Comparison of ENCODE assay signal across 8 cellular contexts in the genomic region with DNA sequence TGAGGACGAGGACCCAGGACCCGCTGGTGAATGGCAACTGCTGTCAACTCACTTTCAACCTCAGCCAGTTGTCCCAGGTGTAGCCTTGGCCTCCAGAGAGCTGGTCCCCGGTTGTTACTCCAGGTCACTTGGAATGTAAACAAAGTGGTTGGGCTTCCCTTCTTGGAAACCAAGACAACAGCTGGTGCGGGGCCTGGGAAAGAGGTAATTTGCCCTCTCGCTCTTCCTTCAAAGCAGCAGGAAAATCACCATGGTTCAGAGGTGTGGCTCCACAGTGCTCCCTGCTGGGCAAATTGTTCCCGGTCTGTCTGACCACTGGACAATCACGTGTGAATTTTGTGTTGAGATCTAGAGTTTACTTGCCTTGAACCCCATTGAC. TPM values are rescaled to one million over a fixed set of nuclear protein-coding genes. Genes with fewer than 3 reads are reported as not detected.
DNase-seq lines count a peak whose midpoint lies in the region; ATAC-seq and TF ChIP-seq lines count a peak whose summit lies in the region.

No MANE protein-coding gene starts in this region.

- no peaks in the 10 kb centered on the region for H3K27me3 ChIP-seq in AG04450 (ENCODE audit: control insufficient read depth, insufficient read depth, low read length)
- H3K27me3 ChIP-seq in RWPE2 (ENCODE audit: insufficient read depth, poor library complexity, severe bottlenecking), result no peaks in the 10 kb centered on the region
- H3K27me3 ChIP-seq in uterus, result no peaks in the 10 kb centered on the region

- TF ChIP-seq POLR2A in uterus (IDR thresholded peaks at IDR 0.05), result no peak

- H3K36me3 ChIP-seq in RWPE2 (ENCODE audit: low read depth) (no peaks in the 10 kb centered on the region), uterus (no peaks in the 10 kb centered on the region)

- H3K4me3 ChIP-seq in AG04450 (ENCODE audit: low read depth, low read length) (no peak overlapping the region), RWPE2 (ENCODE audit: severe bottlenecking) (no peak overlapping the region), uterus (no peak overlapping the region)

- CTCF ChIA-PET in AG04450 (lab: Charles Lee), result interaction anchor here (1.0 to 1.2 kb wide), 4 partner anchors 10 to 479 kb away, joined by 3 read pairs; no protein-coding TSS in a partner anchor

- no peak overlapping the region for H3K27ac ChIP-seq in AG04450 (ENCODE audit: low read depth, low read length)
- no peak overlapping the region for H3K27ac ChIP-seq in RWPE2 (ENCODE audit: poor library complexity, severe bottlenecking)
- no peak overlapping the region for H3K27ac ChIP-seq in uterus

- H3K9me3 ChIP-seq in AG04450 (ENCODE audit: control insufficient read depth, insufficient read depth, low read length), result no peaks in the 10 kb centered on the region
- no peaks in the 10 kb centered on the region for H3K9me3 ChIP-seq in RWPE2 (ENCODE audit: severe bottlenecking)
- no peaks in the 10 kb centered on the region for H3K9me3 ChIP-seq in uterus

- ATAC-seq in RWPE2 (ENCODE audit: low read depth) (no peak), GM19395 (IDR thresholded peaks at IDR 0.05; ENCODE audit: unreplicated experiment) (no peak)

- DNase-seq in AG04450 (ENCODE audit: low read depth, low spot score) (no peak), RWPE2 (ENCODE audit: low spot score) (no peak), iPS DF 4.7 (ENCODE audit: extremely low read depth, low spot score) (peak; percentile 38), uterus (peak in 1 of 2 donors; percentile 30), SHP77 treated with DMSO at 0.1 percent for 48 hours (lab: John Stamatoyannopoulos, UW) (no peak), 8988T (no peak)

- POLR2A ChIA-PET in AG04450 (lab: Yijun Ruan, JAX), result no interaction called here

- TF ChIP-seq CTCF in AG04450 (IDR thresholded peaks at IDR 0.05; ENCODE audit: low read depth, low read length), result peak; percentile 54
- peak; percentile 58 for TF ChIP-seq CTCF in GM12872 (IDR thresholded peaks at IDR 0.05; ENCODE audit: insufficient read depth, low read depth, low read length)
- peak; percentile 53 for TF ChIP-seq CTCF in RWPE2 (IDR thresholded peaks at IDR 0.05; ENCODE audit: poor library complexity, severe bottlenecking)
- peak in 3 of 4 experiments; percentile 19 to 26 (median 21) for TF ChIP-seq CTCF in uterus (IDR thresholded peaks at IDR 0.05)

- intact Hi-C loops in uterus (cut with DNase I; ENCODE audit: low total_unique reads), result no loop called here

- H3K4me1 ChIP-seq in RWPE2 (ENCODE audit: insufficient read depth, poor library complexity, severe bottlenecking) (no peaks in the 10 kb centered on the region), uterus (no peaks in the 10 kb centered on the region)

RNA-seq across cellular contexts. Expression of gene SLC1A2, which starts 15.0 kb away (rescaled TPM):
- 0.97 and 1.1 TPM in 2 replicates for polyA plus RNA-seq in AG04450 (2011; rRNA removed)
- polyA minus RNA-seq in AG04450 (2011; rRNA and poly(A)+ RNA removed), result 4.2 and 6.2 TPM in 2 replicates
- 10 to 100 TPM in 1 of 4 donors, 1 to 10 TPM in 3; 1.0 to 11.5 (median 5.0) TPM for total RNA-seq in uterus
